11 cellular contexts compared by ENCODE assay signal in the genomic region with DNA sequence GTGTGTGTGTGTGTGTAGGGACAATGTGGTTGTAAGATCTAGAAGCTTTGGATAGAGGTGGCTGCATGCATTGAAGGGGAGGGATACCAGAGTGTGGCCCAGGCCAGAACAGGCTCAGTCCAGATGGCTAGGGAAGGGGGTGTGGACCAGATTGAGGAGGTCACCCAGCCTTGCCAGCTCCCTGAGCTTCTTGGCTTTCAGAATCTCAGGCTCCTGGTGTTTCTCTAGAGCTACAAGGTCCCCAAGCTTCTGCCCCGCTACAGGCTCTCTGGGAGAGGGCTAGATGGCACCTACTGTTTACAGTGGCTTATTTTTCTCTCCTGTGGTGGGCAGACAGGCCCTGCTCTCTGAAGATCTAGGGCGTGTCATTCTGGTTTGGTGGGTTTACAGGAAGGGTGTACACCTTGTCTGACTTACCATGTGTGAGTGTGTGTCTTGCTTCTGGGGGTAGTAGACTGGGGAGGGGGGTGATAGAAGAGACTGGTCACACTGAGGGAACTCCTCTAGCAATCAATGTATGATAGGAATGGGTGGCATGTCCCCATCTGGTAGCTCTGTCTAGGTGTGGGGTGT. TPM values are rescaled to one million over a fixed set of nuclear protein-coding genes. Genes with fewer than 3 reads are reported as not detected.
A peak's percentile ranks its signal among the peaks of the same experiment; 100 is the strongest.
DNase-seq lines count a peak whose midpoint lies in the region; ATAC-seq and TF ChIP-seq lines count a peak whose summit lies in the region.
"Had no signal": no experiment of that assay in that cellular context is flagged by ENCODE, and none has a peak within 500 bp of the region (broad histone marks: within the 10 kb centered on the region; RNA-seq: fewer than 3 reads in every experiment).

No MANE protein-coding gene starts in this region.

- H3K9me3 ChIP-seq in body of pancreas, result no peaks in the 10 kb centered on the region
- H3K9me3 ChIP-seq in transverse colon, result no peaks in the 10 kb centered on the region

- TF ChIP-seq CTCF in body of pancreas (IDR thresholded peaks at IDR 0.05), result no peak
- no peak for TF ChIP-seq CTCF in transverse colon (IDR thresholded peaks at IDR 0.05)

- H3K4me1 ChIP-seq in body of pancreas (peaks cover 61% of the 10 kb centered on the region), transverse colon (peaks cover 64 to 87% (median 76%) of the 10 kb centered on the region in 4 donors)

- no peaks in the 10 kb centered on the region for H3K27me3 Mint-ChIP-seq in activated naive CD8-positive, alpha-beta T cell
- H3K27me3 Mint-ChIP-seq in activated naive CD8-positive, alpha-beta T cell treated with anti-CD3 and anti-CD28 coated beads, Interleukin-2, amount 50 U/mL, for 24 hours, result no peaks in the 10 kb centered on the region
- H3K27me3 Mint-ChIP-seq in memory B cell, result no peaks in the 10 kb centered on the region
- H3K27me3 Mint-ChIP-seq: IgD-negative memory B cell had no signal

- H3K36me3 ChIP-seq in body of pancreas (replicated peaks in 1 of 2; ENCODE audit: insufficient read depth in 1 of 2, low read depth in 2 of 2) (no peaks in the 10 kb centered on the region), transverse colon (no peaks in the 10 kb centered on the region)

- H3K4me1 Mint-ChIP-seq in activated naive CD8-positive, alpha-beta T cell (ENCODE audit: low read depth), result peaks cover 19% of the 10 kb centered on the region
- H3K4me1 Mint-ChIP-seq in activated naive CD8-positive, alpha-beta T cell treated with anti-CD3 and anti-CD28 coated beads, Interleukin-2, amount 50 U/mL, for 24 hours, result peaks cover 14% of the 10 kb centered on the region
- peaks cover 44% of the 10 kb centered on the region for H3K4me1 Mint-ChIP-seq in memory B cell

- DNase-seq in activated naive CD8-positive, alpha-beta T cell treated with anti-CD3 and anti-CD28 coated beads, Interleukin-2, amount 50 U/mL, for 24 hours, result no peak
- DNase-seq in body of pancreas (no peak), memory B cell (ENCODE audit: low spot score in 2 of 2) (no peak), transverse colon (no peak), NCI-H146 treated with DMSO at 0.1 percent for 48 hours (lab: John Stamatoyannopoulos, UW; ENCODE audit: unreplicated experiment) (no peak), COLO668 (lab: John Stamatoyannopoulos, UW; ENCODE audit: unreplicated experiment) (no peak)
- DNase-seq in effector CD8-positive, alpha-beta T cell (lab: John Stamatoyannopoulos, UW), result no peak
- DNase-seq: effector CD4-positive, alpha-beta T cell; HCEC 1CT had no signal

- H3K27ac ChIP-seq in body of pancreas (peak overlapping the region; percentile 16 to 89 (median 76)), transverse colon (peak overlapping the region; percentile 49 to 75 (median 70))

- H3K27ac Mint-ChIP-seq in activated naive CD8-positive, alpha-beta T cell, result peak overlapping the region; percentile 30
- no peak overlapping the region for H3K27ac Mint-ChIP-seq in activated naive CD8-positive, alpha-beta T cell treated with anti-CD3 and anti-CD28 coated beads, Interleukin-2, amount 50 U/mL, for 24 hours
- H3K27ac Mint-ChIP-seq in memory B cell, result peak overlapping the region; percentile 22

- no peaks in the 10 kb centered on the region for H3K9me3 Mint-ChIP-seq in activated naive CD8-positive, alpha-beta T cell (ENCODE audit: low read depth)
- no peaks in the 10 kb centered on the region for H3K9me3 Mint-ChIP-seq in activated naive CD8-positive, alpha-beta T cell treated with anti-CD3 and anti-CD28 coated beads, Interleukin-2, amount 50 U/mL, for 24 hours
- H3K9me3 Mint-ChIP-seq in memory B cell, result no peaks in the 10 kb centered on the region
- H3K9me3 Mint-ChIP-seq: IgD-negative memory B cell had no signal

- TF ChIP-seq POLR2A in body of pancreas (IDR thresholded peaks at IDR 0.05), result no peak
- no peak for TF ChIP-seq POLR2A in transverse colon (IDR thresholded peaks at IDR 0.05)

- H3K27me3 ChIP-seq in body of pancreas, result no peaks in the 10 kb centered on the region
- H3K27me3 ChIP-seq in transverse colon, result no peaks in the 10 kb centered on the region

- in situ Hi-C loops in transverse colon (cut with MboI; ENCODE audit: low pct_ligation_motif_present in 1 of 4, low pct_unique_long_range_greater_than_20kb in 1 of 4, low sequenced_read_pairs in 3 of 4), result no loop called here

- no peak for ATAC-seq in activated naive CD8-positive, alpha-beta T cell treated with anti-CD3 and anti-CD28 coated beads, Interleukin-2, amount 50 U/mL, for 24 hours
- ATAC-seq in body of pancreas (no peak), memory B cell (ENCODE audit: low read depth) (no peak)

- no peak overlapping the region for H3K4me3 ChIP-seq in body of pancreas
- H3K4me3 ChIP-seq in transverse colon, result peak overlapping the region in 2 of 4 donors; percentile 46 to 47

- intact Hi-C loops in body of pancreas (cut with DNase I), result no loop called here
- intact Hi-C loops in transverse colon (cut with DNase I; ENCODE audit: low total_unique reads), result no loop called here

- no peaks in the 10 kb centered on the region for H3K36me3 Mint-ChIP-seq in activated naive CD8-positive, alpha-beta T cell
- H3K36me3 Mint-ChIP-seq in activated naive CD8-positive, alpha-beta T cell treated with anti-CD3 and anti-CD28 coated beads, Interleukin-2, amount 50 U/mL, for 24 hours (ENCODE audit: low read depth), result peaks cover 3% of the 10 kb centered on the region
- H3K36me3 Mint-ChIP-seq in memory B cell, result no peaks in the 10 kb centered on the region
- H3K36me3 Mint-ChIP-seq: IgD-negative memory B cell had no signal

- H3K4me3 Mint-ChIP-seq in activated naive CD8-positive, alpha-beta T cell, result no peak overlapping the region
- no peak overlapping the region for H3K4me3 Mint-ChIP-seq in activated naive CD8-positive, alpha-beta T cell treated with anti-CD3 and anti-CD28 coated beads, Interleukin-2, amount 50 U/mL, for 24 hours
- no peak overlapping the region for H3K4me3 Mint-ChIP-seq in memory B cell

- WGBS in body of pancreas, 2 donors, result 68 to 80% methylated on average over 1 to 2 of the region's 2 CpGs
- 67% methylated on average over 2 of the region's 2 CpGs; no CpG with 5 or more reads in 1 of the 2 donors for WGBS in transverse colon (ENCODE audit: low coverage in 1 of 2), 2 donors

- TF ChIP-seq EP300 in transverse colon (IDR thresholded peaks at IDR 0.05; ENCODE audit: low read depth), result no peak

RNA-seq across cellular contexts. Expression of a gene that starts 1.0 kb away (rescaled TPM):
- total RNA-seq in body of pancreas, result 10 to 100 TPM; 11.4 to 13.8 TPM
- total RNA-seq in transverse colon, result 100 to 1,000 TPM in 1 of 4 donors, 10 to 100 TPM in 3; 23.5 to 110 (median 49.1) TPM

RNA-seq across cellular contexts. Expression of a gene that starts 22.3 kb away (rescaled TPM):
- total RNA-seq in body of pancreas (under 1 TPM; 0.66 to 0.78 TPM), transverse colon (1 to 10 TPM in 3 of 4 donors, not detected in 1; 1.6 to 3.2 (median 2.4) TPM)

RNA-seq across cellular contexts. Expression of a gene that starts 54.5 kb away (rescaled TPM):
- total RNA-seq in body of pancreas (1 to 10 TPM in 1 of 2 donors, not detected in 1; 1.3 TPM), transverse colon (not detected)
